8 cellular contexts compared by ENCODE assay signal in the genomic region with DNA sequence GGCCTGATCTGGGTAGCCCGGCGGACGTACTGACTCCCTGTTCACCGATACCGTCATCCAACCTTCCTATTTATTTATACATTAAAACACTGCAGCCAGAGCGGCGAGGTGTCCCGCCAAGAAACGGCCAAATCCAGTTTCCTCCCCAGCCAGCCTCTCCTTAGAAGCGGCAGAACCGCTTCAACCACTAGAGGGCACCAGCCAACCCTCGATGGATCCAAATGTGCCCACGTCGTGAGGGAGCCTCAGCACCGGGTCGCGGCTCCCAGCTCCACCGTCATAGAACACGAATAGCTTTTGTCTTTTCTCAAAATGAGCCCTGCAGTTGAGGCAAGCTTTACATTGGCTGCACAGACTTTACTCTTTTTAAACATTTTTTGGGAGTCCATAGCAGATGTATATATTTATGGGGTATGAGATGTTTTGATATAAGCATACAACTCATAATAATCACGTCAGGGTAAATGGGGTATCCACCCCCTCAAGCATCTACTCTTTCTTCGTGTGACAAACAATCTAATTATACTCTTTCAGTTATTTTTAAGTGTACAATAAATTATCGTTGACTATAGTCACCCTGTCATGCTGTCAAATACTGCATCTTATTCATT. TPM values are rescaled to one million over a fixed set of nuclear protein-coding genes. Genes with fewer than 3 reads are reported as not detected.
DNase-seq lines count a peak whose midpoint lies in the region; ATAC-seq and TF ChIP-seq lines count a peak whose summit lies in the region.

No MANE protein-coding gene starts in this region.

- H3K36me3 Mint-ChIP-seq in activated CD4-positive, alpha-beta T cell treated with anti-CD3 and anti-CD28 coated beads for 36 hours (ENCODE audit: low read depth): no peaks in the 10 kb centered on the region

- ATAC-seq in GM19025 (IDR thresholded peaks at IDR 0.05; ENCODE audit: low read depth, unreplicated experiment) (peak; percentile 79), HG03342 (IDR thresholded peaks at IDR 0.05; ENCODE audit: unreplicated experiment) (peak; percentile 87), left lung (peak; percentile 98)
- peak; percentile 98 for ATAC-seq in activated CD4-positive, alpha-beta T cell treated with anti-CD3 and anti-CD28 coated beads for 36 hours

- intact Hi-C loops in activated CD4-positive, alpha-beta T cell treated with anti-CD3 and anti-CD28 coated beads for 36 hours (cut with DNase I, micrococcal nuclease): loop anchor here (1.0 to 10.0 kb wide), 8 partner anchors 34 to 589 kb away; no protein-coding TSS in a partner anchor
- intact Hi-C loops in left lung (cut with DNase I): no loop called here

- H3K4me3 ChIP-seq in coronary artery: peak overlapping the region; percentile 54
- H3K4me3 ChIP-seq in left lung: no peak overlapping the region

- CTCF ChIA-PET in activated CD4-positive, alpha-beta T cell treated with anti-CD3 and anti-CD28 coated beads for 36 hours (lab: Charles Lee): interaction anchor here (0.5 to 2.1 kb wide), 23 partner anchors 10 to 1781 kb away, joined by 3 to 16 read pairs (median 3); no protein-coding TSS in a partner anchor

- DNase-seq in AG20443 (ENCODE audit: low spot score): peak; percentile 90
- peak; percentile 75 for DNase-seq in NCI-H460 (ENCODE audit: extremely low read depth, low read depth)
- DNase-seq in activated CD4-positive, alpha-beta T cell treated with anti-CD3 and anti-CD28 coated beads for 36 hours: peak; percentile 91
- DNase-seq in coronary artery (ENCODE audit: low spot score): peak; percentile 83
- DNase-seq in left lung: peak; percentile 85 to 92
- peak; percentile 81 for DNase-seq in stimulated activated CD4-positive, alpha-beta T cell treated with anti-CD3 and anti-CD28 coated beads, Interleukin-4, amount 100 ng/mL, for 1 hour

- H3K9me3 Mint-ChIP-seq in activated CD4-positive, alpha-beta T cell treated with anti-CD3 and anti-CD28 coated beads for 36 hours (ENCODE audit: low read depth): no peaks in the 10 kb centered on the region

- H3K27me3 ChIP-seq in left lung: peaks cover 9 to 64% of the 10 kb centered on the region in 2 donors

- H3K4me3 Mint-ChIP-seq in activated CD4-positive, alpha-beta T cell treated with anti-CD3 and anti-CD28 coated beads for 36 hours: peak overlapping the region; percentile 31

- H3K27me3 Mint-ChIP-seq in activated CD4-positive, alpha-beta T cell treated with anti-CD3 and anti-CD28 coated beads for 36 hours: peaks cover 39% of the 10 kb centered on the region

- peaks cover 7 to 12% of the 10 kb centered on the region in 2 donors for H3K4me1 ChIP-seq in left lung

- no peak overlapping the region for H3K27ac Mint-ChIP-seq in activated CD4-positive, alpha-beta T cell treated with anti-CD3 and anti-CD28 coated beads for 36 hours

- peak; percentile 87 for TF ChIP-seq CTCF in coronary artery (IDR thresholded peaks at IDR 0.05)
- TF ChIP-seq CTCF in left lung (IDR thresholded peaks at IDR 0.05): peak; percentile 94

- H3K27ac ChIP-seq in coronary artery (no peak overlapping the region), left lung (no peak overlapping the region)

- POLR2A ChIA-PET in activated CD4-positive, alpha-beta T cell treated with anti-CD3 and anti-CD28 coated beads for 36 hours (lab: Charles Lee): no interaction called here

- H3K4me1 Mint-ChIP-seq in activated CD4-positive, alpha-beta T cell treated with anti-CD3 and anti-CD28 coated beads for 36 hours: peaks cover 4% of the 10 kb centered on the region

- no peaks in the 10 kb centered on the region for H3K9me3 ChIP-seq in left lung

- no peaks in the 10 kb centered on the region for H3K36me3 ChIP-seq in left lung

RNA-seq across cellular contexts. Expression of gene HELT, which starts 13.0 kb away (rescaled TPM):
- not detected in 2 replicates for total RNA-seq in NCI-H460 (2014; rRNA removed; shearing (Covaris generic))
- polyA plus RNA-seq in NCI-H460 (2014; cell fraction: nucleus; rRNA removed): not detected in 2 replicates
- total RNA-seq in activated CD4-positive, alpha-beta T cell treated with anti-CD3 and anti-CD28 coated beads for 36 hours: not detected
- total RNA-seq in left lung: under 1 TPM in 1 of 2 donors, not detected in 1; 0.64 TPM

Comparison
In these comparisons a context has a peak if more than half of its experiments do, and no peak if none do; other contexts are left out.
1. intact Hi-C loops: an anchor here in activated CD4-positive, alpha-beta T cell treated with anti-CD3 and anti-CD28 coated beads for 36 hours (1.0 to 10.0 kb wide); none called in left lung.